Comparison of ENCODE assay signal across 18 cellular contexts in genomic region chr13:68185767-68186166, GRCh38.
DNase-seq lines count a peak whose midpoint lies in the region; ATAC-seq, FAIRE-seq and TF ChIP-seq lines count a peak whose summit lies in the region.
"Had no signal": no experiment of that assay in that cellular context is flagged by ENCODE, and none has a peak within 500 bp of the region (broad histone marks: within the 10 kb centered on the region; RNA-seq: fewer than 3 reads in every experiment).

No MANE protein-coding gene starts in this region.

- H3K4me1 ChIP-seq in astrocyte (ENCODE audit: insufficient read depth, low read length), result no peaks in the 10 kb centered on the region
- no peaks in the 10 kb centered on the region for H3K4me1 ChIP-seq in mesenchymal stem cell (ENCODE audit: control insufficient read depth, insufficient read depth, low read depth, low read length)
- H3K4me1 ChIP-seq: gastrocnemius medialis, left ventricle myocardium inferior, pancreas had no signal

- no peak overlapping the region for H3K4me3 Mint-ChIP-seq in astrocyte (ENCODE audit: unreplicated experiment)
- H3K4me3 Mint-ChIP-seq: activated B cell treated with CpG ODN at 0.5 μM for 24 hours; activated naive CD8-positive, alpha-beta T cell treated with anti-CD3 and anti-CD28 coated beads, Interleukin-2, amount 10 ng/mL, durations not matched to agents 7 days and 5 days; T-helper 1 cell treated with Interleukin-12 subunit alpha and Interleukin-12 subunit beta and Interleukin-4 antibody, amounts not matched to agents 30 μg/mL and 1 μg/mL, for 36 hours had no signal

- H3K27ac Mint-ChIP-seq in astrocyte (ENCODE audit: unreplicated experiment), result no peak overlapping the region
- H3K27ac Mint-ChIP-seq: activated B cell treated with CpG ODN at 0.5 μM for 24 hours; activated naive CD8-positive, alpha-beta T cell treated with anti-CD3 and anti-CD28 coated beads, Interleukin-2, amount 10 ng/mL, durations not matched to agents 7 days and 5 days; T-helper 1 cell treated with Interleukin-12 subunit alpha and Interleukin-12 subunit beta and Interleukin-4 antibody, amounts not matched to agents 30 μg/mL and 1 μg/mL, for 36 hours had no signal

- no peak overlapping the region for H3K18ac ChIP-seq in mesenchymal stem cell (ENCODE audit: low read depth in 1 of 2, low read length in 2 of 2)

- peak; percentile 57 for ATAC-seq in GM18870 (IDR thresholded peaks at IDR 0.05; ENCODE audit: unreplicated experiment)
- peak; percentile 77 for ATAC-seq in HG03432 (IDR thresholded peaks at IDR 0.05; ENCODE audit: unreplicated experiment)
- ATAC-seq in GM18873 (IDR thresholded peaks at IDR 0.05; ENCODE audit: low FRiP score, unreplicated experiment), result no peak
- ATAC-seq: gastrocnemius medialis, pancreas had no signal

- H4K8ac ChIP-seq in mesenchymal stem cell (ENCODE audit: low read length), result no peak overlapping the region

- H3K27ac ChIP-seq in astrocyte (ENCODE audit: low read depth, low read length) (no peak overlapping the region), mesenchymal stem cell (ENCODE audit: low read length, poor library complexity, severe bottlenecking) (no peak overlapping the region)
- H3K27ac ChIP-seq: gastrocnemius medialis, left ventricle myocardium inferior, pancreas had no signal

- intact Hi-C loops in posterior cingulate gyrus (cut with DNase I), result no loop called here

- no peak overlapping the region for H3K14ac ChIP-seq in mesenchymal stem cell (ENCODE audit: low read length in 2 of 2)

- no CpG with 5 or more reads among the region's 1 CpG for WGBS in mesenchymal stem cell

- no peaks in the 10 kb centered on the region for H3K36me3 ChIP-seq in astrocyte (ENCODE audit: insufficient read depth, low read length)
- no peaks in the 10 kb centered on the region for H3K36me3 ChIP-seq in mesenchymal stem cell (ENCODE audit: control insufficient read depth in 1 of 2, insufficient read depth in 2 of 2, low read depth in 1 of 2, low read length in 2 of 2)
- H3K36me3 ChIP-seq: gastrocnemius medialis, left ventricle myocardium inferior, pancreas had no signal

- H4K91ac ChIP-seq in mesenchymal stem cell (ENCODE audit: low read length), result no peak overlapping the region

- no peak overlapping the region for H2AK5ac ChIP-seq in mesenchymal stem cell (ENCODE audit: low read length, severe bottlenecking)

- TF ChIP-seq CTCF in astrocyte (IDR thresholded peaks at IDR 0.05; ENCODE audit: insufficient read depth, low read depth, low read length), result no peak

- H3K79me1 ChIP-seq in mesenchymal stem cell (replicated peaks; ENCODE audit: low read length, poor library complexity, severe bottlenecking), result no peaks in the 10 kb centered on the region

- DNase-seq in astrocyte (ENCODE audit: low read depth) (no peak), mesenchymal stem cell (no peak), ecto neural progenitor cell (ENCODE audit: low spot score) (no peak), HT-29 (ENCODE audit: low spot score) (no peak), posterior cingulate gyrus (no peak)
- DNase-seq: activated B cell treated with CpG ODN at 0.5 μM for 24 hours; activated naive CD8-positive, alpha-beta T cell treated with anti-CD3 and anti-CD28 coated beads, Interleukin-2, amount 10 ng/mL, durations not matched to agents 7 days and 5 days; central memory CD4-positive, alpha-beta T cell; gastrocnemius medialis; left ventricle myocardium inferior; NCI-H187; NCI-H446; pancreas; stimulated activated CD4-positive, alpha-beta T cell treated with anti-CD3 and anti-CD28 coated beads, Interleukin-4, amount 100 ng/mL, for 1 hour had no signal

- no peak for FAIRE-seq in astrocyte (lab: Jason Lieb, UNC)
- FAIRE-seq: pancreas had no signal

- no peak overlapping the region for H3K9ac ChIP-seq in astrocyte (ENCODE audit: low read length)
- peak overlapping the region; percentile 9 for H3K9ac ChIP-seq in mesenchymal stem cell (ENCODE audit: low read length)

- no peak overlapping the region for H2BK5ac ChIP-seq in mesenchymal stem cell (ENCODE audit: low read depth, low read length, poor library complexity, severe bottlenecking)

- H2BK120ac ChIP-seq in mesenchymal stem cell (ENCODE audit: low read depth, low read length), result no peak overlapping the region

- H3K36me3 Mint-ChIP-seq in astrocyte (ENCODE audit: low read depth, unreplicated experiment), result no peaks in the 10 kb centered on the region
- H3K36me3 Mint-ChIP-seq: activated naive CD8-positive, alpha-beta T cell treated with anti-CD3 and anti-CD28 coated beads, Interleukin-2, amount 10 ng/mL, durations not matched to agents 7 days and 5 days had no signal

- H2AFZ ChIP-seq in astrocyte (ENCODE audit: low read depth, low read length) (peak overlapping the region; percentile 43), mesenchymal stem cell (ENCODE audit: low read depth, low read length) (no peak overlapping the region)

- H2BK12ac ChIP-seq in mesenchymal stem cell (ENCODE audit: low read length in 2 of 2), result no peak overlapping the region

- peaks cover 5% of the 10 kb centered on the region for H3K4me1 Mint-ChIP-seq in astrocyte (ENCODE audit: low read depth, unreplicated experiment)
- H3K4me1 Mint-ChIP-seq: activated B cell treated with CpG ODN at 0.5 μM for 24 hours; activated naive CD8-positive, alpha-beta T cell treated with anti-CD3 and anti-CD28 coated beads, Interleukin-2, amount 10 ng/mL, durations not matched to agents 7 days and 5 days had no signal

- H3K27me3 ChIP-seq in astrocyte (ENCODE audit: insufficient read depth, low read length), result no peaks in the 10 kb centered on the region
- H3K27me3 ChIP-seq in mesenchymal stem cell (ENCODE audit: control insufficient read depth in 1 of 2, insufficient read depth in 1 of 2, low read length in 2 of 2), result no peaks in the 10 kb centered on the region
- H3K27me3 ChIP-seq: gastrocnemius medialis had no signal

- no peaks in the 10 kb centered on the region for H3K27me3 Mint-ChIP-seq in astrocyte (ENCODE audit: low read depth, unreplicated experiment)
- H3K27me3 Mint-ChIP-seq: activated B cell treated with CpG ODN at 0.5 μM for 24 hours; activated naive CD8-positive, alpha-beta T cell treated with anti-CD3 and anti-CD28 coated beads, Interleukin-2, amount 10 ng/mL, durations not matched to agents 7 days and 5 days had no signal

- H4K20me1 ChIP-seq in astrocyte (ENCODE audit: insufficient read depth, low read length), result no peaks in the 10 kb centered on the region

- H2BK15ac ChIP-seq in mesenchymal stem cell (ENCODE audit: low read depth, poor library complexity, severe bottlenecking), result no peak overlapping the region

- no peak overlapping the region for H3K4ac ChIP-seq in mesenchymal stem cell (ENCODE audit: low read depth in 1 of 2, low read length in 2 of 2)

- H3K9me3 Mint-ChIP-seq in astrocyte (ENCODE audit: unreplicated experiment), result no peaks in the 10 kb centered on the region
- H3K9me3 Mint-ChIP-seq: activated B cell treated with CpG ODN at 0.5 μM for 24 hours had no signal

- no peaks in the 10 kb centered on the region for H3K79me2 ChIP-seq in astrocyte (ENCODE audit: insufficient read depth, low read length)

- H3K4me3 ChIP-seq in astrocyte (ENCODE audit: insufficient read depth, low read depth, low read length) (no peak overlapping the region), mesenchymal stem cell (ENCODE audit: insufficient read depth in 1 of 2, low read depth in 1 of 2, low read length in 2 of 2) (peak overlapping the region in 1 of 2 experiments; percentile 17)
- H3K4me3 ChIP-seq: gastrocnemius medialis, left ventricle myocardium inferior, pancreas had no signal

- H3K23ac ChIP-seq in mesenchymal stem cell (ENCODE audit: low read length in 2 of 2), result no peak overlapping the region

- no peaks in the 10 kb centered on the region for H3K9me3 ChIP-seq in astrocyte (ENCODE audit: insufficient read depth, low read depth, low read length)
- H3K9me3 ChIP-seq in mesenchymal stem cell (ENCODE audit: control insufficient read depth, low read length), result no peaks in the 10 kb centered on the region
- H3K9me3 ChIP-seq: gastrocnemius medialis, left ventricle myocardium inferior, pancreas had no signal

- H3K4me2 ChIP-seq in astrocyte (ENCODE audit: low read length), result no peak overlapping the region
- no peak overlapping the region for H3K4me2 ChIP-seq in mesenchymal stem cell (ENCODE audit: low read length, poor library complexity, severe bottlenecking)
